Comparison of ENCODE assay signal across 8 cellular contexts in genomic region chr4:139453371-139454110, GRCh38. TPM values are rescaled to one million over a fixed set of nuclear protein-coding genes. Genes with fewer than 3 reads are reported as not detected.
DNase-seq lines count a peak whose midpoint lies in the region; ATAC-seq and TF ChIP-seq lines count a peak whose summit lies in the region.

No MANE protein-coding gene starts in this region.

- H3K4me2 ChIP-seq in osteoblast (ENCODE audit: insufficient read depth, low read length), result peak overlapping the region; percentile 98

- no peaks in the 10 kb centered on the region for H3K27me3 Mint-ChIP-seq in activated naive CD8-positive, alpha-beta T cell treated with anti-CD3 and anti-CD28 coated beads for 36 hours
- no peaks in the 10 kb centered on the region for H3K27me3 Mint-ChIP-seq in glutamatergic neuron (ENCODE audit: unreplicated experiment)

- H2AFZ ChIP-seq in osteoblast (ENCODE audit: low read length), result peak overlapping the region; percentile 95

- H3K27ac ChIP-seq in osteoblast (ENCODE audit: low read depth, low read length) (peak overlapping the region; percentile 85), thoracic aorta (peak overlapping the region; percentile 79 to 96)

- peak overlapping the region; percentile 95 for H3K4me3 Mint-ChIP-seq in activated naive CD8-positive, alpha-beta T cell treated with anti-CD3 and anti-CD28 coated beads for 36 hours
- H3K4me3 Mint-ChIP-seq in glutamatergic neuron (ENCODE audit: unreplicated experiment), result peak overlapping the region; percentile 98

- peaks cover 49% of the 10 kb centered on the region for H3K4me1 Mint-ChIP-seq in activated naive CD8-positive, alpha-beta T cell treated with anti-CD3 and anti-CD28 coated beads for 36 hours
- H3K4me1 Mint-ChIP-seq in glutamatergic neuron (ENCODE audit: low read depth, unreplicated experiment), result peaks cover 15% of the 10 kb centered on the region

- TF ChIP-seq CTCF in GM12865 (IDR thresholded peaks at IDR 0.05; ENCODE audit: insufficient read depth, low read depth, low read length, missing control alignments) (no peak), glutamatergic neuron (IDR thresholded peaks at IDR 0.05; ENCODE audit: partially characterized antibody, unreplicated experiment) (no peak), osteoblast (IDR thresholded peaks at IDR 0.05; ENCODE audit: extremely low read depth, low read depth, low read length) (peak; percentile 15), thoracic aorta (IDR thresholded peaks at IDR 0.05) (no peak)

- no peaks in the 10 kb centered on the region for H3K9me3 Mint-ChIP-seq in activated naive CD8-positive, alpha-beta T cell treated with anti-CD3 and anti-CD28 coated beads for 36 hours
- peaks cover 15% of the 10 kb centered on the region for H3K9me3 Mint-ChIP-seq in glutamatergic neuron (ENCODE audit: unreplicated experiment)

- ATAC-seq in HG02642 (IDR thresholded peaks at IDR 0.05; ENCODE audit: poor library complexity, unreplicated experiment) (peak; percentile 90), SK-N-SH treated with all-trans-retinoic acid at 6 μM for 48 hours (peak; percentile 93), thoracic aorta (ENCODE audit: insufficient number of reproducible peaks, low FRiP score, low read depth) (peak; percentile 96)

- H3K4me3 ChIP-seq in GM12865 (ENCODE audit: low read depth, low read length) (peak overlapping the region; percentile 92), osteoblast (ENCODE audit: insufficient read depth, low read length) (peak overlapping the region; percentile 99), thoracic aorta (peak overlapping the region; percentile 93)

- peak overlapping the region; percentile 98 for H3K27ac Mint-ChIP-seq in activated naive CD8-positive, alpha-beta T cell treated with anti-CD3 and anti-CD28 coated beads for 36 hours
- peak overlapping the region; percentile 95 for H3K27ac Mint-ChIP-seq in glutamatergic neuron (ENCODE audit: unreplicated experiment)

- no peaks in the 10 kb centered on the region for H3K27me3 ChIP-seq in osteoblast (ENCODE audit: insufficient read depth, low read length)
- H3K27me3 ChIP-seq in thoracic aorta (replicated peaks; ENCODE audit: insufficient read depth), result no peaks in the 10 kb centered on the region

- H3K9me3 ChIP-seq in osteoblast (ENCODE audit: low read depth, low read length) (no peaks in the 10 kb centered on the region), thoracic aorta (no peaks in the 10 kb centered on the region)

- DNase-seq in GM12865 (ENCODE audit: low read depth) (peak; percentile 98), NCI-H1092 treated with DMSO at 0.1 percent for 48 hours (lab: John Stamatoyannopoulos, UW) (peak; percentile 95), glutamatergic neuron (peak; percentile 96), osteoblast (ENCODE audit: insufficient read length, low spot score, missing footprints) (peak; percentile 98), thoracic aorta (ENCODE audit: low spot score) (peak; percentile 96)
- DNase-seq in activated naive CD8-positive, alpha-beta T cell treated with anti-CD3 and anti-CD28 coated beads for 36 hours, result peak; percentile 96

- H3K36me3 ChIP-seq in osteoblast (ENCODE audit: insufficient read depth, low read length), result no peaks in the 10 kb centered on the region
- H3K36me3 ChIP-seq in thoracic aorta, result no peaks in the 10 kb centered on the region

- peaks cover 21% of the 10 kb centered on the region for H4K20me1 ChIP-seq in osteoblast (ENCODE audit: insufficient read depth, low read length)

- H3K4me1 ChIP-seq in osteoblast (ENCODE audit: insufficient read depth, low read length) (peaks cover 29% of the 10 kb centered on the region), thoracic aorta (ENCODE audit: control insufficient read depth in 1 of 2, low read depth in 2 of 2) (peaks cover 31 to 45% of the 10 kb centered on the region in 2 donors)

- peaks cover 4% of the 10 kb centered on the region for H3K36me3 Mint-ChIP-seq in activated naive CD8-positive, alpha-beta T cell treated with anti-CD3 and anti-CD28 coated beads for 36 hours
- H3K36me3 Mint-ChIP-seq in glutamatergic neuron (ENCODE audit: unreplicated experiment), result peaks cover 10% of the 10 kb centered on the region

- peaks cover 61% of the 10 kb centered on the region for H3K79me2 ChIP-seq in osteoblast (ENCODE audit: insufficient read depth, low read length)

TF ChIP-seq in SK-N-SH treated with all-trans-retinoic acid at 6 μM for 48 hours, 23 proteins besides CTCF, POLR2A, EP300 and RAD21:
- TF ChIP-seq ZFP3 (CRISPR knock-in tag; IDR thresholded peaks at IDR 0.05) (peak; percentile 69; the same call in 1 of the 2 replicates), PPARA (CRISPR knock-in tag; IDR thresholded peaks at IDR 0.05; ENCODE audit: borderline replicate concordance) (no peak), GLIS3 (CRISPR knock-in tag; IDR thresholded peaks at IDR 0.05) (0 out of 2 replicates have a peak, but pooled peaks have one; percentile 19), CSRNP3 (CRISPR knock-in tag; IDR thresholded peaks at IDR 0.05) (no peak), ZFP30 (CRISPR knock-in tag; IDR thresholded peaks at IDR 0.05) (no peak), TOX (CRISPR knock-in tag; IDR thresholded peaks at IDR 0.05; ENCODE audit: borderline replicate concordance) (no peak), ISL1 (CRISPR knock-in tag; IDR thresholded peaks at IDR 0.05) (no peak), ZC3H10 (CRISPR knock-in tag; IDR thresholded peaks at IDR 0.05) (no peak), ZNF565 (CRISPR knock-in tag; conservative IDR thresholded peaks at IDR 0.05; ENCODE audit: low read depth) (no peak), CSDC2 (CRISPR knock-in tag; IDR thresholded peaks at IDR 0.05) (peak; percentile 48; the same call in 1 of the 2 replicates), OSR1 (CRISPR knock-in tag; IDR thresholded peaks at IDR 0.05) (no peak), ESRRG (CRISPR knock-in tag; IDR thresholded peaks at IDR 0.05) (no peak), ZNF70 (CRISPR knock-in tag; IDR thresholded peaks at IDR 0.05) (no peak)
- TF ChIP-seq, protein P1, sequence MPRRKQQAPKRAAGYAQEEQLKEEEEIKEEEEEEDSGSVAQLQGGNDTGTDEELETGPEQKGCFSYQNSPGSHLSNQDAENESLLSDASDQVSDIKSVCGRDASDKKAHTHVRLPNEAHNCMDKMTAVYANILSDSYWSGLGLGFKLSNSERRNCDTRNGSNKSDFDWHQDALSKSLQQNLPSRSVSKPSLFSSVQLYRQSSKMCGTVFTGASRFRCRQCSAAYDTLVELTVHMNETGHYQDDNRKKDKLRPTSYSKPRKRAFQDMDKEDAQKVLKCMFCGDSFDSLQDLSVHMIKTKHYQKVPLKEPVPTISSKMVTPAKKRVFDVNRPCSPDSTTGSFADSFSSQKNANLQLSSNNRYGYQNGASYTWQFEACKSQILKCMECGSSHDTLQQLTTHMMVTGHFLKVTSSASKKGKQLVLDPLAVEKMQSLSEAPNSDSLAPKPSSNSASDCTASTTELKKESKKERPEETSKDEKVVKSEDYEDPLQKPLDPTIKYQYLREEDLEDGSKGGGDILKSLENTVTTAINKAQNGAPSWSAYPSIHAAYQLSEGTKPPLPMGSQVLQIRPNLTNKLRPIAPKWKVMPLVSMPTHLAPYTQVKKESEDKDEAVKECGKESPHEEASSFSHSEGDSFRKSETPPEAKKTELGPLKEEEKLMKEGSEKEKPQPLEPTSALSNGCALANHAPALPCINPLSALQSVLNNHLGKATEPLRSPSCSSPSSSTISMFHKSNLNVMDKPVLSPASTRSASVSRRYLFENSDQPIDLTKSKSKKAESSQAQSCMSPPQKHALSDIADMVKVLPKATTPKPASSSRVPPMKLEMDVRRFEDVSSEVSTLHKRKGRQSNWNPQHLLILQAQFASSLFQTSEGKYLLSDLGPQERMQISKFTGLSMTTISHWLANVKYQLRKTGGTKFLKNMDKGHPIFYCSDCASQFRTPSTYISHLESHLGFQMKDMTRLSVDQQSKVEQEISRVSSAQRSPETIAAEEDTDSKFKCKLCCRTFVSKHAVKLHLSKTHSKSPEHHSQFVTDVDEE (CRISPR knock-in tag; IDR thresholded peaks at IDR 0.05), result no peak

RNA-seq across cellular contexts. Expression of gene RAB33B, which starts 0.4 kb away (rescaled TPM):
- total RNA-seq in activated naive CD8-positive, alpha-beta T cell treated with anti-CD3 and anti-CD28 coated beads for 36 hours, result 1 to 10 TPM; 6.5 to 6.6 TPM
- 5.0 TPM for total RNA-seq in glutamatergic neuron (ENCODE audit: unreplicated experiment)
- total RNA-seq in osteoblast, result 24.2 and 24.6 TPM in 2 replicates
- 10 to 100 TPM in 1 of 2 donors, 1 to 10 TPM in 1; 8.7 to 14.2 TPM for total RNA-seq in thoracic aorta

Comparison
In these comparisons a context has a peak if more than half of its experiments do, and no peak if none do; other contexts are left out.
1. Peak in every context shown above with its lines: DNase-seq, ATAC-seq, H3K4me3 ChIP-seq and H3K27ac ChIP-seq.